In the genomic region with DNA sequence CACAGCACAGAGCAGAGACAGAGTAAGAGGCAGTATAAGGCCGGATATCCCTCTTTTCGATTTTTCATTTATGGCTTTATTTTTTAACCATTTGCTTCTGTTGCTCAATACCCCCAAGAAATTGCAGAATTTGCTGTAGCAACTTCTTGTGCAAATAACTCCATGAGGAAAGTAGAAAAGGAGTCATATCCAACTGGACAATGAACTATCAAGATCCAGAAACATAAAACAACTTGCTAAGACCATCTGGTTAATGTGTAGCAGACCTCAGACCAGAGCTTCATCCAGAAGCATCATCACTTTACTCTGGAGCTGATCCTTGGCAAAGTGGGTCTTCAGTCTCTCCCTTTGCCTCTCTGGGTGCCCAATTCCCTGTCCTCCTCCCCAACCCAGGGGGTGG, we compare ENCODE assay signal across 22 cellular contexts.
"Had no signal": no experiment of that assay in that cellular context is flagged by ENCODE, and none has a peak within 500 bp of the region (broad histone marks: within the 10 kb centered on the region; RNA-seq: fewer than 3 reads in every experiment).

No MANE protein-coding gene starts in this region.

- H3K27me3 ChIP-seq: dorsolateral prefrontal cortex, gastrocnemius medialis, pancreas, right atrium auricular region, sigmoid colon, tibial nerve, upper lobe of right lung, vagina had no signal

- H3K36me3 ChIP-seq: gastrocnemius medialis, neutrophil, pancreas, right atrium auricular region, sigmoid colon, thoracic aorta, tibial nerve, upper lobe of right lung, vagina had no signal

- H3K4me3 ChIP-seq: dorsolateral prefrontal cortex, gastrocnemius medialis, mucosa of descending colon, pancreas, right atrium auricular region, sigmoid colon, thoracic aorta, tibial nerve, upper lobe of right lung, vagina had no signal

- H3K9me3 ChIP-seq: gastrocnemius medialis, mucosa of descending colon, neutrophil, pancreas, right atrium auricular region, sigmoid colon, thoracic aorta, tibial nerve, upper lobe of right lung, vagina had no signal

- H3K27ac ChIP-seq: dorsolateral prefrontal cortex, gastrocnemius medialis, neutrophil, pancreas, right atrium auricular region, sigmoid colon, thoracic aorta, tibial nerve, upper lobe of right lung, vagina had no signal

- ATAC-seq: gastrocnemius medialis; mucosa of descending colon; natural killer cell treated with Interleukin-12 subunit alpha and Interleukin-12 subunit beta and Interleukin-15 and Interleukin-18, amount 100 ng/mL, for 72 hours; pancreas; stimulated activated memory B cell treated with anti-CD40 and anti-IgM and Interleukin-4, amounts not matched to agents 10 μg/mL and 1 μg/mL and 100 μg/mL, for 72 hours; stimulated activated naive CD8-positive, alpha-beta T cell treated with anti-CD3 and anti-CD28 coated beads, Interleukin-15, Interleukin-2, amounts not matched to agents 100 U/mL and 50 U/mL, for 24 hours; upper lobe of right lung had no signal

- H3K4me1 ChIP-seq: gastrocnemius medialis, pancreas, sigmoid colon had no signal

- DNase-seq: dorsolateral prefrontal cortex; effector CD4-positive, alpha-beta T cell; gastrocnemius medialis; head of caudate nucleus; mesenchymal stem cell; mucosa of descending colon; naive B cell; pancreas; sigmoid colon; stimulated activated CD4-positive, alpha-beta T cell treated with anti-CD3 and anti-CD28 coated beads, Interleukin-2, amount 100 ng/mL, for 24 hours; stimulated activated CD4-positive, alpha-beta T cell treated with anti-CD3 and anti-CD28 coated beads, Interleukin-4, amount 100 ng/mL, for 4 hours; stimulated activated naive CD8-positive, alpha-beta T cell treated with anti-CD3 and anti-CD28 coated beads, Interleukin-15, Interleukin-2, amounts not matched to agents 100 U/mL and 50 U/mL, for 24 hours; upper lobe of right lung had no signal

- FAIRE-seq: colon, islet of Langerhans, pancreas had no signal
